26 cellular contexts compared by ENCODE assay signal in genomic region chr7:156175003-156175402, GRCh38.
"Had no signal": no experiment of that assay in that cellular context is flagged by ENCODE, and none has a peak within 500 bp of the region (broad histone marks: within the 10 kb centered on the region; RNA-seq: fewer than 3 reads in every experiment).

No MANE protein-coding gene starts in this region.

- H3K27ac ChIP-seq: colonic mucosa, esophagus squamous epithelium, heart right ventricle, lower lobe of right lung, prostate gland, right atrium auricular region, stomach, thyroid gland, upper lobe of left lung, uterus had no signal

- H3K4me3 ChIP-seq: colonic mucosa, esophagus squamous epithelium, heart right ventricle, lower lobe of right lung, prostate gland, right atrium auricular region, stomach, thyroid gland, upper lobe of left lung, uterus had no signal

- H3K4me1 Mint-ChIP-seq: neural crest cell; stimulated activated effector memory CD8-positive, alpha-beta T cell treated with anti-CD3 and anti-CD28 coated beads, Interleukin-12 subunit alpha, Interleukin-12 subunit beta, amount 100 ng/mL, for 72 hours had no signal

- H3K36me3 Mint-ChIP-seq: naive B cell; natural killer cell treated with Interleukin-12 subunit alpha and Interleukin-12 subunit beta and Interleukin-15 and Interleukin-18, amount 100 ng/mL, for 72 hours; stimulated activated effector memory CD8-positive, alpha-beta T cell treated with anti-CD3 and anti-CD28 coated beads, Interleukin-12 subunit alpha, Interleukin-12 subunit beta, amount 100 ng/mL, for 72 hours had no signal

- H3K9me3 Mint-ChIP-seq: dendritic cell treated with granulocyte-macrophage colony-stimulating factor and Interleukin-4, amounts not matched to agents 40 ng/mL and 50 ng/mL, for 4 days; natural killer cell treated with Interleukin-12 subunit alpha and Interleukin-12 subunit beta and Interleukin-15 and Interleukin-18, amount 100 ng/mL, for 72 hours; neural crest cell; stimulated activated effector memory CD8-positive, alpha-beta T cell treated with anti-CD3 and anti-CD28 coated beads, Interleukin-12 subunit alpha, Interleukin-12 subunit beta, amount 100 ng/mL, for 72 hours had no signal

- ATAC-seq: heart right ventricle; left colon; left ventricle myocardium superior; lower lobe of right lung; natural killer cell treated with Interleukin-12 subunit alpha and Interleukin-12 subunit beta and Interleukin-15 and Interleukin-18, amount 100 ng/mL, for 72 hours; sciatic nerve; stimulated activated effector memory CD8-positive, alpha-beta T cell treated with anti-CD3 and anti-CD28 coated beads, Interleukin-12 subunit alpha, Interleukin-12 subunit beta, amount 100 ng/mL, for 72 hours had no signal

- H3K27me3 Mint-ChIP-seq: dendritic cell treated with granulocyte-macrophage colony-stimulating factor and Interleukin-4, amounts not matched to agents 40 ng/mL and 50 ng/mL, for 4 days had no signal

- H3K9me3 ChIP-seq: colonic mucosa, esophagus squamous epithelium, heart right ventricle, lower lobe of right lung, prostate gland, right atrium auricular region, stomach, thyroid gland, upper lobe of left lung, uterus had no signal

- H3K4me1 ChIP-seq: colonic mucosa, esophagus squamous epithelium, heart right ventricle, lower lobe of right lung, prostate gland, right atrium auricular region, stomach, thyroid gland, upper lobe of left lung, uterus had no signal

- H3K27ac Mint-ChIP-seq: dendritic cell treated with granulocyte-macrophage colony-stimulating factor and Interleukin-4, amounts not matched to agents 40 ng/mL and 50 ng/mL, for 4 days; naive B cell; natural killer cell treated with Interleukin-12 subunit alpha and Interleukin-12 subunit beta and Interleukin-15 and Interleukin-18, amount 100 ng/mL, for 72 hours; stimulated activated effector memory CD8-positive, alpha-beta T cell treated with anti-CD3 and anti-CD28 coated beads, Interleukin-12 subunit alpha, Interleukin-12 subunit beta, amount 100 ng/mL, for 72 hours had no signal

- H3K4me3 Mint-ChIP-seq: dendritic cell treated with granulocyte-macrophage colony-stimulating factor and Interleukin-4, amounts not matched to agents 40 ng/mL and 50 ng/mL, for 4 days; naive B cell; natural killer cell treated with Interleukin-12 subunit alpha and Interleukin-12 subunit beta and Interleukin-15 and Interleukin-18, amount 100 ng/mL, for 72 hours; neural crest cell; stimulated activated effector memory CD8-positive, alpha-beta T cell treated with anti-CD3 and anti-CD28 coated beads, Interleukin-12 subunit alpha, Interleukin-12 subunit beta, amount 100 ng/mL, for 72 hours had no signal

- H3K36me3 ChIP-seq: colonic mucosa, esophagus squamous epithelium, heart right ventricle, lower lobe of right lung, prostate gland, right atrium auricular region, stomach, thyroid gland, upper lobe of left lung, uterus had no signal

- H3K27me3 ChIP-seq: colonic mucosa, esophagus squamous epithelium, right atrium auricular region, thyroid gland, upper lobe of left lung, uterus had no signal

- DNase-seq: colonic mucosa; effector CD8-positive, alpha-beta T cell; esophagus squamous epithelium; foreskin melanocyte; glutamatergic neuron; heart right ventricle; hippocampal formation; kidney glomerular epithelial cell; left colon; left ventricle myocardium superior; lower lobe of right lung; naive B cell; stimulated activated CD4-positive, alpha-beta T cell treated with anti-CD3 and anti-CD28 coated beads, Interleukin-2, amount 100 ng/mL, for 24 hours; stimulated activated CD4-positive, alpha-beta T cell treated with anti-CD3 and anti-CD28 coated beads, Interleukin-4, amount 100 ng/mL, for 24 hours; stimulated activated naive CD4-positive, alpha-beta T cell treated with Interleukin-2 at 50 U/mL for 16 hours; stomach; thyroid gland; uterus had no signal
